1 cellular context compared by ENCODE assay signal in the genomic region with DNA sequence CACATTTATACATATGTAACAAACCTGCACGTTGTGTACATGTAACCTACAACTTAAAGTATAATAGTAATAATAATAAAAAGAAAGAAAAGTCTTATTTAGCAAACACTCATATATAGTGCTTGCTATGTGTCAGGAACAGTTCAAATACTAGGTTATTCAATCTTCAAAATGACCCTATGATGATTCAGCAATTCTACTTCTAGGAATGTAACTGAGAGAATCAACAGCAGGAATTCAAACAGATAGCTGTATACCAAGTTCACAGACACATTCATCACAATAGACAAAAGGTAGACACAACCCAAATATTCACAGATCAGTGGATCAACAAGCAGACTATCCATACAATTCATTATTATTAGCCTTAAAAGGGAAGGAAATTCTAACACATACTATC.
TF ChIP-seq lines count a peak whose summit lies in the region.

No MANE protein-coding gene starts in this region.

TF ChIP-seq in HepG2, 621 proteins besides CTCF, POLR2A, EP300 and RAD21 (continued from another document):
- TF ChIP-seq ZNF513 (CRISPR knock-in tag; conservative IDR thresholded peaks at IDR 0.05), result no peak
- TF ChIP-seq BRCA1 (CRISPR knock-in tag; IDR thresholded peaks at IDR 0.05), result no peak
- TF ChIP-seq ZNF501 (CRISPR knock-in tag; IDR thresholded peaks at IDR 0.05), result no peak
- no peak for TF ChIP-seq ZNF552 (CRISPR knock-in tag; IDR thresholded peaks at IDR 0.05; ENCODE audit: borderline replicate concordance)
- TF ChIP-seq ZNF557 (CRISPR knock-in tag; IDR thresholded peaks at IDR 0.05), result no peak
- no peak for TF ChIP-seq ZNF891 (CRISPR knock-in tag; IDR thresholded peaks at IDR 0.05)
- no peak for TF ChIP-seq MZF1 (CRISPR knock-in tag; IDR thresholded peaks at IDR 0.05; ENCODE audit: borderline replicate concordance)
- TF ChIP-seq ZNF772 (CRISPR knock-in tag; IDR thresholded peaks at IDR 0.05), result no peak
- TF ChIP-seq ZNF766 (CRISPR knock-in tag; IDR thresholded peaks at IDR 0.05; ENCODE audit: borderline replicate concordance), result no peak
- TF ChIP-seq FOXC1 (CRISPR knock-in tag; IDR thresholded peaks at IDR 0.05; ENCODE audit: borderline replicate concordance), result no peak
- no peak for TF ChIP-seq ZNF343 (CRISPR knock-in tag; IDR thresholded peaks at IDR 0.05)
- no peak for TF ChIP-seq KMT2B (CRISPR knock-in tag; IDR thresholded peaks at IDR 0.05)
- no peak for TF ChIP-seq DNMT1 (CRISPR knock-in tag; IDR thresholded peaks at IDR 0.05)
- TF ChIP-seq ZNF558 (CRISPR knock-in tag; IDR thresholded peaks at IDR 0.05; ENCODE audit: borderline replicate concordance), result no peak
- TF ChIP-seq KLF9 (CRISPR knock-in tag; IDR thresholded peaks at IDR 0.05; ENCODE audit: low read depth), result no peak
- TF ChIP-seq GABPB1 (CRISPR knock-in tag; IDR thresholded peaks at IDR 0.05), result no peak
- TF ChIP-seq BCL6 (CRISPR knock-in tag; IDR thresholded peaks at IDR 0.05), result peak; percentile 58
- 0 out of 2 replicates have a peak, but pooled peaks have one; percentile 44 for TF ChIP-seq NFE2 (CRISPR knock-in tag; IDR thresholded peaks at IDR 0.05)
- TF ChIP-seq, protein P1, sequence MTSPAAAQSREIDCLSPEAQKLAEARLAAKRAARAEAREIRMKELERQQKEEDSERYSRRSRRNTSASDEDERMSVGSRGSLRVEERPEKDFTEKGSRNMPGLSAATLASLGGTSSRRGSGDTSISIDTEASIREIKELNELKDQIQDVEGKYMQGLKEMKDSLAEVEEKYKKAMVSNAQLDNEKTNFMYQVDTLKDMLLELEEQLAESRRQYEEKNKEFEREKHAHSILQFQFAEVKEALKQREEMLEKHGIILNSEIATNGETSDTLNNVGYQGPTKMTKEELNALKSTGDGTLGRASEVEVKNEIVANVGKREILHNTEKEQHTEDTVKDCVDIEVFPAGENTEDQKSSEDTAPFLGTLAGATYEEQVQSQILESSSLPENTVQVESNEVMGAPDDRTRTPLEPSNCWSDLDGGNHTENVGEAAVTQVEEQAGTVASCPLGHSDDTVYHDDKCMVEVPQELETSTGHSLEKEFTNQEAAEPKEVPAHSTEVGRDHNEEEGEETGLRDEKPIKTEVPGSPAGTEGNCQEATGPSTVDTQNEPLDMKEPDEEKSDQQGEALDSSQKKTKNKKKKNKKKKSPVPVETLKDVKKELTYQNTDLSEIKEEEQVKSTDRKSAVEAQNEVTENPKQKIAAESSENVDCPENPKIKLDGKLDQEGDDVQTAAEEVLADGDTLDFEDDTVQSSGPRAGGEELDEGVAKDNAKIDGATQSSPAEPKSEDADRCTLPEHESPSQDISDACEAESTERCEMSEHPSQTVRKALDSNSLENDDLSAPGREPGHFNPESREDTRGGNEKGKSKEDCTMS (CRISPR knock-in tag; conservative IDR thresholded peaks at IDR 0.05), result no peak
- no peak for TF ChIP-seq ARID4A (CRISPR knock-in tag; IDR thresholded peaks at IDR 0.05; ENCODE audit: borderline replicate concordance)
- TF ChIP-seq RFX5 (IDR thresholded peaks at IDR 0.05; ENCODE audit: low read depth, low read length), result no peak
- TF ChIP-seq, protein P2, sequence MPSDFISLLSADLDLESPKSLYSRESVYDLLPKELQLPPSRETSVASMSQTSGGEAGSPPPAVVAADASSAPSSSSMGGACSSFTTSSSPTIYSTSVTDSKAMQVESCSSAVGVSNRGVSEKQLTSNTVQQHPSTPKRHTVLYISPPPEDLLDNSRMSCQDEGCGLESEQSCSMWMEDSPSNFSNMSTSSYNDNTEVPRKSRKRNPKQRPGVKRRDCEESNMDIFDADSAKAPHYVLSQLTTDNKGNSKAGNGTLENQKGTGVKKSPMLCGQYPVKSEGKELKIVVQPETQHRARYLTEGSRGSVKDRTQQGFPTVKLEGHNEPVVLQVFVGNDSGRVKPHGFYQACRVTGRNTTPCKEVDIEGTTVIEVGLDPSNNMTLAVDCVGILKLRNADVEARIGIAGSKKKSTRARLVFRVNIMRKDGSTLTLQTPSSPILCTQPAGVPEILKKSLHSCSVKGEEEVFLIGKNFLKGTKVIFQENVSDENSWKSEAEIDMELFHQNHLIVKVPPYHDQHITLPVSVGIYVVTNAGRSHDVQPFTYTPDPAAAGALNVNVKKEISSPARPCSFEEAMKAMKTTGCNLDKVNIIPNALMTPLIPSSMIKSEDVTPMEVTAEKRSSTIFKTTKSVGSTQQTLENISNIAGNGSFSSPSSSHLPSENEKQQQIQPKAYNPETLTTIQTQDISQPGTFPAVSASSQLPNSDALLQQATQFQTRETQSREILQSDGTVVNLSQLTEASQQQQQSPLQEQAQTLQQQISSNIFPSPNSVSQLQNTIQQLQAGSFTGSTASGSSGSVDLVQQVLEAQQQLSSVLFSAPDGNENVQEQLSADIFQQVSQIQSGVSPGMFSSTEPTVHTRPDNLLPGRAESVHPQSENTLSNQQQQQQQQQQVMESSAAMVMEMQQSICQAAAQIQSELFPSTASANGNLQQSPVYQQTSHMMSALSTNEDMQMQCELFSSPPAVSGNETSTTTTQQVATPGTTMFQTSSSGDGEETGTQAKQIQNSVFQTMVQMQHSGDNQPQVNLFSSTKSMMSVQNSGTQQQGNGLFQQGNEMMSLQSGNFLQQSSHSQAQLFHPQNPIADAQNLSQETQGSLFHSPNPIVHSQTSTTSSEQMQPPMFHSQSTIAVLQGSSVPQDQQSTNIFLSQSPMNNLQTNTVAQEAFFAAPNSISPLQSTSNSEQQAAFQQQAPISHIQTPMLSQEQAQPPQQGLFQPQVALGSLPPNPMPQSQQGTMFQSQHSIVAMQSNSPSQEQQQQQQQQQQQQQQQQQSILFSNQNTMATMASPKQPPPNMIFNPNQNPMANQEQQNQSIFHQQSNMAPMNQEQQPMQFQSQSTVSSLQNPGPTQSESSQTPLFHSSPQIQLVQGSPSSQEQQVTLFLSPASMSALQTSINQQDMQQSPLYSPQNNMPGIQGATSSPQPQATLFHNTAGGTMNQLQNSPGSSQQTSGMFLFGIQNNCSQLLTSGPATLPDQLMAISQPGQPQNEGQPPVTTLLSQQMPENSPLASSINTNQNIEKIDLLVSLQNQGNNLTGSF (CRISPR knock-in tag; IDR thresholded peaks at IDR 0.05), result no peak
- TF ChIP-seq SYNCRIP (IDR thresholded peaks at IDR 0.05; ENCODE audit: insufficient read depth, low read depth, low read length), result no peak
